ENCODE assay signal across 28 cellular contexts in the genomic region with DNA sequence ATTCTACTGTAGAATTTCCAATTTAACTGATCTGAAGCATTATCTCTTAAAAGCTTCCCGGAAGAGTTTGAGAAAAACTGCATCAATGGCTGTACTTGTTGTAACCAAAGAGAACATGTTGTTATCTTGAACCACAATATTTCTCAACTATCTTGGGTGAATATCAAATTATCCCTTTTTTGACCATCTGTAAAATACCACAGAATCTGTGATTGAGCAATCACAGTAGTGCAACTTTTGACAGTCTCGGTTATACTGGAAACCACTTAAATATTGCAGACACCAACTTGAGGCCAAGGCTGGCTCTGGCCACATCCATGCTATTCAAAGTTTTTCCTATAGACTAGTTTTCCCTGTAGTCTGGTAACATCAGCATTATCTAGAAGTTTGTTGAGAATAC.
DNase-seq lines count a peak whose midpoint lies in the region; ATAC-seq, FAIRE-seq and TF ChIP-seq lines count a peak whose summit lies in the region.
"Had no signal": no experiment of that assay in that cellular context is flagged by ENCODE, and none has a peak within 500 bp of the region (broad histone marks: within the 10 kb centered on the region; RNA-seq: fewer than 3 reads in every experiment).

No MANE protein-coding gene starts in this region.

- no peaks in the 10 kb centered on the region for H3K9me3 ChIP-seq in HepG2 (ENCODE audit: low read length)
- no peaks in the 10 kb centered on the region for H3K9me3 ChIP-seq in right lobe of liver
- no peaks in the 10 kb centered on the region for H3K9me3 ChIP-seq in BE2C
- H3K9me3 ChIP-seq: upper lobe of left lung had no signal

- TF ChIP-seq EP300 in HepG2 (IDR thresholded peaks at IDR 0.05; ENCODE audit: low read depth in 2 of 2, low read length in 2 of 2): no peak
- no peak for TF ChIP-seq EP300 in HepG2 (CRISPR knock-in tag; IDR thresholded peaks at IDR 0.05; ENCODE audit: borderline replicate concordance)

- POLR2A ChIA-PET in HepG2 (lab: Yijun Ruan, JAX): no interaction called here

- no peak overlapping the region for H3K4me2 ChIP-seq in HepG2 (ENCODE audit: low read depth, low read length)

- no peak for TF ChIP-seq RAD21 in HepG2 (CRISPR knock-in tag; IDR thresholded peaks at IDR 0.05)

- no TSS peak for BruUV-seq in HepG2 (replicated peaks; lab: Mats Ljungman, UMichigan)

- H3K4me3 ChIP-seq in HepG2 (replicated peaks in 1 of 3; ENCODE audit: insufficient read depth in 1 of 3, low read depth in 2 of 3, low read length in 3 of 3): no peak overlapping the region
- H3K4me3 ChIP-seq in right lobe of liver: no peak overlapping the region
- no peak overlapping the region for H3K4me3 ChIP-seq in cardiac fibroblast (replicated peaks in 1 of 2; ENCODE audit: low read depth in 2 of 2, low read length in 2 of 2)
- H3K4me3 ChIP-seq in BE2C (ENCODE audit: low read depth, low read length): no peak overlapping the region
- H3K4me3 ChIP-seq: cardiac muscle cell, upper lobe of left lung had no signal

- no peaks in the 10 kb centered on the region for H3K79me2 ChIP-seq in HepG2 (ENCODE audit: insufficient read depth, low read length)

- FAIRE-seq in HepG2 (lab: Jason Lieb, UNC): no peak
- FAIRE-seq: H1, TTC549 had no signal

- TF ChIP-seq POLR2A in HepG2 (IDR thresholded peaks at IDR 0.05; ENCODE audit: insufficient read depth in 1 of 2, low read depth in 2 of 2, low read length in 2 of 2): no peak
- TF ChIP-seq POLR2A in right lobe of liver (IDR thresholded peaks at IDR 0.05): no peak

- 29% methylated on average over 2 of the region's 2 CpGs for WGBS in HepG2 (ENCODE audit: low lambda C conversion rate)
- 37% methylated on average over 2 of the region's 2 CpGs for WGBS in right lobe of liver (ENCODE audit: insufficient coverage, low coverage, low lambda C conversion rate, missing lambda C conversion rate)

- H4K20me1 ChIP-seq in HepG2 (ENCODE audit: insufficient read depth, low read length): no peaks in the 10 kb centered on the region

- TF ChIP-seq CTCF in HepG2 (CRISPR knock-in tag; IDR thresholded peaks at IDR 0.05): no peak
- no peak for TF ChIP-seq CTCF in right lobe of liver (IDR thresholded peaks at IDR 0.05)
- no peak for TF ChIP-seq CTCF in cardiac fibroblast (IDR thresholded peaks at IDR 0.05; ENCODE audit: low read depth, low read length)
- TF ChIP-seq CTCF in BE2C (IDR thresholded peaks at IDR 0.05; ENCODE audit: low read depth, low read length): no peak

- ATAC-seq in HepG2 (no peak), right lobe of liver (no peak), GM18517 (IDR thresholded peaks at IDR 0.05; ENCODE audit: unreplicated experiment) (no peak)
- ATAC-seq: activated CD8-positive, alpha-beta T cell treated with anti-CD3 and anti-CD28 coated beads for 36 hours; activated naive CD8-positive, alpha-beta T cell treated with anti-CD3 and anti-CD28 coated beads, Interleukin-2, amount 50 U/mL, for 24 hours; naive thymus-derived CD4-positive, alpha-beta T cell; T-cell had no signal

- no peaks in the 10 kb centered on the region for H3K36me3 ChIP-seq in HepG2 (replicated peaks in 1 of 2; ENCODE audit: control insufficient read depth in 1 of 2, insufficient read depth in 2 of 2, low read length in 2 of 2)
- H3K36me3 ChIP-seq in right lobe of liver: no peaks in the 10 kb centered on the region
- H3K36me3 ChIP-seq in BE2C: no peaks in the 10 kb centered on the region
- H3K36me3 ChIP-seq: cardiac muscle cell, upper lobe of left lung had no signal

- intact Hi-C loops in HepG2 (cut with micrococcal nuclease; ENCODE audit: unreplicated experiment): no loop called here
- intact Hi-C loops in right lobe of liver (cut with DNase I): no loop called here

- in situ Hi-C loops in HepG2 (cut with HindIII; ENCODE audit: extremely low pct_ligation_motif_present, low pct_unique_long_range_greater_than_20kb): no loop called here

- CTCF ChIA-PET in HepG2 (lab: Yijun Ruan, JAX; ENCODE audit: low intra/inter-chr PET ratio, low total read pairs): no interaction called here

- no peak for DNase-seq in HepG2 (ENCODE audit: low spot score)
- DNase-seq in right lobe of liver: no peak
- DNase-seq in cardiac fibroblast (ENCODE audit: low read depth in 2 of 2): peak; percentile 35 to 36
- DNase-seq in iris pigment epithelial cell (ENCODE audit: low read depth): peak; percentile 6
- DNase-seq in BE2C: no peak
- no peak for DNase-seq in 8988T
- DNase-seq in NOMO-1 treated with dmso at 0.1 percent for 144 hours (lab: John Stamatoyannopoulos, UW; ENCODE audit: unreplicated experiment): no peak
- DNase-seq: ACHN; activated CD4-positive, CD25-positive, alpha-beta regulatory T cell treated with anti-CD3 and anti-CD28 coated beads, Interleukin-2, amount 50 U/mL, for 72 hours; activated CD8-positive, alpha-beta T cell treated with anti-CD3 and anti-CD28 coated beads for 36 hours; activated gamma-delta T cell; activated naive CD8-positive, alpha-beta T cell treated with anti-CD3 and anti-CD28 coated beads, Interleukin-2, amount 50 U/mL, for 24 hours; activated T-cell treated with anti-CD3 and anti-CD28 coated beads for 4 hours; C1 segment of cervical spinal cord; Calu3; naive thymus-derived CD4-positive, alpha-beta T cell; NCI-H1694; NCI-H774; occipital lobe; SHP77; stimulated activated CD4-positive, alpha-beta T cell treated with anti-CD3 and anti-CD28 coated beads, Interleukin-15, amount 100 ng/mL, for 24 hours; stimulated activated CD8-positive, alpha-beta memory T cell treated with anti-CD3 and anti-CD28 coated beads, Interleukin-4, amount 100 ng/mL, for 48 hours; T-cell; upper lobe of left lung had no signal

- H3K4me1 ChIP-seq in HepG2 (ENCODE audit: insufficient read depth, low read length): no peaks in the 10 kb centered on the region
- no peaks in the 10 kb centered on the region for H3K4me1 ChIP-seq in right lobe of liver
- no peaks in the 10 kb centered on the region for H3K4me1 ChIP-seq in BE2C
- H3K4me1 ChIP-seq: upper lobe of left lung had no signal

- H3K9ac ChIP-seq in HepG2 (ENCODE audit: insufficient read depth, low read depth, low read length): no peak overlapping the region

- no peak overlapping the region for H2AFZ ChIP-seq in HepG2 (ENCODE audit: low read length)

- H3K27ac ChIP-seq in HepG2 (ENCODE audit: extremely low read length, insufficient read depth, low read length): no peak overlapping the region
- H3K27ac ChIP-seq in right lobe of liver: no peak overlapping the region
- H3K27ac ChIP-seq: cardiac muscle cell had no signal

- H3K27me3 ChIP-seq in HepG2 (ENCODE audit: control insufficient read depth in 1 of 2, insufficient read depth in 2 of 2, low read length in 2 of 2) (no peaks in the 10 kb centered on the region), right lobe of liver (no peaks in the 10 kb centered on the region), BE2C (no peaks in the 10 kb centered on the region)
- H3K27me3 ChIP-seq: cardiac muscle cell, upper lobe of left lung had no signal

TF ChIP-seq in HepG2, 621 proteins besides CTCF, POLR2A, EP300 and RAD21:
- TF ChIP-seq, protein P1, sequence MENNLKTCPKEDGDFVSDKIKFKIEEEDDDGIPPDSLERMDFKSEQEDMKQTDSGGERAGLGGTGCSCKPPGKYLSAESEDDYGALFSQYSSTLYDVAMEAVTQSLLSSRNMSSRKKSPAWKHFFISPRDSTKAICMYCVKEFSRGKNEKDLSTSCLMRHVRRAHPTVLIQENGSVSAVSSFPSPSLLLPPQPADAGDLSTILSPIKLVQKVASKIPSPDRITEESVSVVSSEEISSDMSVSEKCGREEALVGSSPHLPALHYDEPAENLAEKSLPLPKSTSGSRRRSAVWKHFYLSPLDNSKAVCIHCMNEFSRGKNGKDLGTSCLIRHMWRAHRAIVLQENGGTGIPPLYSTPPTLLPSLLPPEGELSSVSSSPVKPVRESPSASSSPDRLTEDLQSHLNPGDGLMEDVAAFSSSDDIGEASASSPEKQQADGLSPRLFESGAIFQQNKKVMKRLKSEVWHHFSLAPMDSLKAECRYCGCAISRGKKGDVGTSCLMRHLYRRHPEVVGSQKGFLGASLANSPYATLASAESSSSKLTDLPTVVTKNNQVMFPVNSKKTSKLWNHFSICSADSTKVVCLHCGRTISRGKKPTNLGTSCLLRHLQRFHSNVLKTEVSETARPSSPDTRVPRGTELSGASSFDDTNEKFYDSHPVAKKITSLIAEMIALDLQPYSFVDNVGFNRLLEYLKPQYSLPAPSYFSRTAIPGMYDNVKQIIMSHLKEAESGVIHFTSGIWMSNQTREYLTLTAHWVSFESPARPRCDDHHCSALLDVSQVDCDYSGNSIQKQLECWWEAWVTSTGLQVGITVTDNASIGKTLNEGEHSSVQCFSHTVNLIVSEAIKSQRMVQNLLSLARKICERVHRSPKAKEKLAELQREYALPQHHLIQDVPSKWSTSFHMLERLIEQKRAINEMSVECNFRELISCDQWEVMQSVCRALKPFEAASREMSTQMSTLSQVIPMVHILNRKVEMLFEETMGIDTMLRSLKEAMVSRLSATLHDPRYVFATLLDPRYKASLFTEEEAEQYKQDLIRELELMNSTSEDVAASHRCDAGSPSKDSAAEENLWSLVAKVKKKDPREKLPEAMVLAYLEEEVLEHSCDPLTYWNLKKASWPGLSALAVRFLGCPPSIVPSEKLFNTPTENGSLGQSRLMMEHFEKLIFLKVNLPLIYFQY (CRISPR knock-in tag; IDR thresholded peaks at IDR 0.05; ENCODE audit: borderline replicate concordance): no peak
- peak; percentile 62; the same call in 1 of the 2 replicates for TF ChIP-seq CEBPB (IDR thresholded peaks at IDR 0.05; ENCODE audit: borderline replicate concordance, low read depth, low read length)
- TF ChIP-seq, protein P2, sequence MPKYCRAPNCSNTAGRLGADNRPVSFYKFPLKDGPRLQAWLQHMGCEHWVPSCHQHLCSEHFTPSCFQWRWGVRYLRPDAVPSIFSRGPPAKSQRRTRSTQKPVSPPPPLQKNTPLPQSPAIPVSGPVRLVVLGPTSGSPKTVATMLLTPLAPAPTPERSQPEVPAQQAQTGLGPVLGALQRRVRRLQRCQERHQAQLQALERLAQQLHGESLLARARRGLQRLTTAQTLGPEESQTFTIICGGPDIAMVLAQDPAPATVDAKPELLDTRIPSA (CRISPR knock-in tag; IDR thresholded peaks at IDR 0.05; ENCODE audit: borderline replicate concordance): no peak

Comparison
In these comparisons a context has a peak if more than half of its experiments do, and no peak if none do; other contexts are left out.
1. DNase-seq: peak in cardiac fibroblast (2 of 2) and iris pigment epithelial cell (single experiment); none in HepG2 (single experiment), right lobe of liver (0 of 3), BE2C (single experiment), 8988T (single experiment) and NOMO-1 treated with dmso at 0.1 percent for 144 hours (single experiment).